9 cellular contexts compared by ENCODE assay signal in the genomic region with DNA sequence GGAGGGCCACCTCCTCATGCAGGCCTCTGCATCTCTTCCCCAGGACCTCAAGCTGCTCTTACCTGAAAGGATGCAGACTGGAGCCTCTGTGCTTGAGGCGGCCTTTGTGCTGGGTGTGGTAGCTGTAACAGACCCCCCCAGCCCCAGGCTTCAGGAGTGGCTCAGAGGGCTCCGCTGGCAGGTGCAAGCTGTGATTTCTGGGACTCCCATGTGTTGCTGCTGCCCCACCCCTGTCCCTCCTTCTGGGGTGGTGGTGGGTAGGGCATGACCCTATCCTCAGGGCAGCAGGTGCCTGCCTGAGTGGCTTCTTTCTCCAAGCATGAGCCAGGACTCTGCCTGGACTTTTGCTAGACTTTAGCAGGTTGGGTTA.
DNase-seq lines count a peak whose midpoint lies in the region; ATAC-seq, FAIRE-seq and TF ChIP-seq lines count a peak whose summit lies in the region.
"Had no signal": no experiment of that assay in that cellular context is flagged by ENCODE, and none has a peak within 500 bp of the region (broad histone marks: within the 10 kb centered on the region; RNA-seq: fewer than 3 reads in every experiment).

No MANE protein-coding gene starts in this region.

- H3K36me3 Mint-ChIP-seq in CD4-positive, alpha-beta T cell (ENCODE audit: low read depth), result peaks cover 16% of the 10 kb centered on the region

- no peak for TF ChIP-seq EP300 in K562 (IDR thresholded peaks at IDR 0.05; ENCODE audit: low read length)

- H3K4me2 ChIP-seq in IMR-90 (ENCODE audit: low read depth, low read length) (no peak overlapping the region), K562 (ENCODE audit: insufficient read depth, low read length) (no peak overlapping the region), osteoblast (ENCODE audit: insufficient read depth, low read length) (no peak overlapping the region)

- H4K91ac ChIP-seq in IMR-90 (ENCODE audit: insufficient read depth, low read depth, low read length), result no peak overlapping the region

- no peak overlapping the region for H3K23ac ChIP-seq in IMR-90 (ENCODE audit: low read depth, low read length)

- H3K79me2 ChIP-seq in K562 (ENCODE audit: control insufficient read depth, insufficient read depth, low read length), result no peaks in the 10 kb centered on the region
- H3K79me2 ChIP-seq in osteoblast (ENCODE audit: insufficient read depth, low read length), result no peaks in the 10 kb centered on the region

- H2AK5ac ChIP-seq in IMR-90 (ENCODE audit: low read depth, low read length), result no peak overlapping the region

- H4K8ac ChIP-seq in IMR-90 (ENCODE audit: low read depth in 2 of 2, low read length in 2 of 2), result no peak overlapping the region

- H3K27me3 Mint-ChIP-seq in CD4-positive, alpha-beta T cell, result no peaks in the 10 kb centered on the region
- H3K27me3 Mint-ChIP-seq: CD4-positive, alpha-beta memory T cell had no signal

- H3K56ac ChIP-seq in IMR-90 (ENCODE audit: extremely low read depth, insufficient read depth, low read length), result no peak overlapping the region

- no CpG with 5 or more reads among the region's 2 CpGs for WGBS in IMR-90 (ENCODE audit: extremely low coverage in 2 of 2, insufficient read length in 1 of 2), 2 experiments
- 45% methylated on average over 2 of the region's 2 CpGs for WGBS in K562 (ENCODE audit: insufficient coverage, low coverage, missing lambda C conversion rate)

- peak overlapping the region; percentile 77 for H2AFZ ChIP-seq in IMR-90 (replicated peaks; ENCODE audit: low read length, poor library complexity)
- H2AFZ ChIP-seq in K562 (ENCODE audit: low read depth, low read length), result no peak overlapping the region
- H2AFZ ChIP-seq in osteoblast (ENCODE audit: low read length), result no peak overlapping the region

- no peaks in the 10 kb centered on the region for H3K4me1 Mint-ChIP-seq in CD4-positive, alpha-beta T cell (ENCODE audit: low read depth)

- in situ Hi-C loops in IMR-90 (cut with MboI; ENCODE audit: low sequenced_read_pairs), result loop anchor here (25.0 kb wide), 1 partner anchor 1248 kb away; a partner anchor contains a TSS
- in situ Hi-C loops in K562 (cut with MboI), result no loop called here

- H3K4me3 ChIP-seq in IMR-90 (ENCODE audit: insufficient read depth, low read depth, low read length), result no peak overlapping the region
- H3K4me3 ChIP-seq in K562, result no peak overlapping the region
- no peak overlapping the region for H3K4me3 ChIP-seq in osteoblast (ENCODE audit: insufficient read depth, low read length)

- ATAC-seq in CD4-positive, alpha-beta T cell (ENCODE audit: poor library complexity), result no peak
- ATAC-seq in IMR-90 (ENCODE audit: low read depth) (peak; percentile 10), K562 (peak; percentile 47)

- POLR2A ChIA-PET in CD4-positive, alpha-beta T cell (lab: Charles Lee), result no interaction called here
- POLR2A ChIA-PET in IMR-90 (lab: Charles Lee; ENCODE audit: unreplicated experiment), result no interaction called here
- POLR2A ChIA-PET in K562 (lab: Yijun Ruan, JAX), result interaction anchor here (0.6 kb wide), 1 partner anchor 561 kb away, joined by 5 read pairs; no protein-coding TSS in a partner anchor

- H3K4me1 ChIP-seq in IMR-90 (ENCODE audit: control insufficient read depth, insufficient read depth, low read length) (no peaks in the 10 kb centered on the region), K562 (replicated peaks in 1 of 2; ENCODE audit: control insufficient read depth in 2 of 2, insufficient read depth in 2 of 2, low read length in 2 of 2) (peaks cover 0 to 11% of the 10 kb centered on the region in 2 experiments; a peak in 3 of 5 replicates), osteoblast (ENCODE audit: insufficient read depth, low read length) (peaks cover 3% of the 10 kb centered on the region)

- 0 out of 2 replicates have a peak overlapping the region, but pooled peaks have one; percentile 43 for H3K9ac ChIP-seq in IMR-90 (ENCODE audit: low read depth, low read length)
- H3K9ac ChIP-seq in K562 (ENCODE audit: insufficient read depth in 1 of 2, low read depth in 2 of 2, low read length in 2 of 2), result peak overlapping the region in 1 of 2 experiments; percentile 12; a peak in 1 of 4 replicates

- no peak overlapping the region for H3K4me3 Mint-ChIP-seq in CD4-positive, alpha-beta T cell

- TF ChIP-seq RAD21 in IMR-90 (IDR thresholded peaks at IDR 0.05; ENCODE audit: low read length), result no peak
- TF ChIP-seq RAD21 in K562 (CRISPR knock-in tag; conservative IDR thresholded peaks at IDR 0.05 in 1 of 2, IDR thresholded peaks at IDR 0.05 in 1 of 2), result no peak

- H3K9me1 ChIP-seq in IMR-90 (ENCODE audit: insufficient read depth, low read length) (peaks cover 3% of the 10 kb centered on the region; the same call in 1 of the 2 replicates), K562 (ENCODE audit: control insufficient read depth, insufficient read depth, low read length) (no peaks in the 10 kb centered on the region)

- H3K27ac Mint-ChIP-seq in CD4-positive, alpha-beta T cell, result peak overlapping the region; percentile 32

- H4K5ac ChIP-seq in IMR-90 (ENCODE audit: low read depth, low read length), result no peak overlapping the region

- no TSS peak for BruUV-seq in IMR-90 (replicated peaks; lab: Mats Ljungman, UMichigan)
- no TSS peak for BruUV-seq in K562 (replicated peaks; lab: Mats Ljungman, UMichigan)

- H2BK120ac ChIP-seq in IMR-90 (ENCODE audit: low read depth, low read length), result no peak overlapping the region

- TF ChIP-seq POLR2A in IMR-90 (IDR thresholded peaks at IDR 0.05; ENCODE audit: low read depth, low read length) (no peak), K562 (conservative IDR thresholded peaks at IDR 0.05) (no peak)

- intact Hi-C loops in CD4-positive, alpha-beta T cell (cut with DNase I, micrococcal nuclease), result no loop called here
- intact Hi-C loops in IMR-90 (cut with micrococcal nuclease) (loop anchor here (5.0 kb wide), 1 partner anchor 633 kb away; no protein-coding TSS in a partner anchor), K562 (cut with micrococcal nuclease) (loop anchor here (5.0 kb wide), 2 partner anchors 48 to 958 kb away; no protein-coding TSS in a partner anchor)

- H2BK15ac ChIP-seq in IMR-90 (ENCODE audit: low read depth, low read length), result no peak overlapping the region

- no peak for DNase-seq in CD4-positive, alpha-beta T cell
- no peak for DNase-seq in IMR-90
- DNase-seq in K562 (ENCODE audit: extremely low read depth in 1 of 4, low spot score in 3 of 4), result no peak
- DNase-seq in osteoblast (ENCODE audit: insufficient read length, low spot score, missing footprints), result peak; percentile 69
- DNase-seq in NCI-H1092 (lab: John Stamatoyannopoulos, UW), result no peak
- DNase-seq in pons (ENCODE audit: low spot score), result no peak
- no peak for DNase-seq in NOMO-1 (lab: John Stamatoyannopoulos, UW; ENCODE audit: unreplicated experiment in 2 of 2)
- DNase-seq in NCI-H69 (lab: John Stamatoyannopoulos, UW), result no peak

- peak overlapping the region; percentile 51 for H2AK9ac ChIP-seq in IMR-90 (replicated peaks; ENCODE audit: low read depth, low read length, poor library complexity)

- H3K4ac ChIP-seq in IMR-90 (ENCODE audit: low read depth, low read length), result no peak overlapping the region

- no peak overlapping the region for H3K18ac ChIP-seq in IMR-90 (ENCODE audit: low read depth, low read length)

- no peaks in the 10 kb centered on the region for H3K9me3 ChIP-seq in CD4-positive, alpha-beta T cell (ENCODE audit: control insufficient read depth, low read length)
- H3K9me3 ChIP-seq in IMR-90 (ENCODE audit: control insufficient read depth, insufficient read depth, low read length) (no peaks in the 10 kb centered on the region), K562 (replicated peaks; ENCODE audit: control insufficient read depth, insufficient read depth, low read depth, low read length) (no peaks in the 10 kb centered on the region), osteoblast (ENCODE audit: low read depth, low read length) (no peaks in the 10 kb centered on the region)

- TF ChIP-seq CTCF in CD4-positive, alpha-beta T cell (IDR thresholded peaks at IDR 0.05), result peak; percentile 37
- TF ChIP-seq CTCF in IMR-90 (conservative IDR thresholded peaks at IDR 0.05; ENCODE audit: low read depth, low read length) (no peak), K562 (IDR thresholded peaks at IDR 0.05 in 2 of 3, conservative IDR thresholded peaks at IDR 0.05 in 1 of 3; ENCODE audit: insufficient read depth in 2 of 3, low read depth in 1 of 3, low read length in 3 of 3) (peak in 1 of 3 experiments; percentile 27; a peak in 1 of 6 replicates), osteoblast (IDR thresholded peaks at IDR 0.05; ENCODE audit: extremely low read depth, low read depth, low read length) (no peak)

- H3K36me3 ChIP-seq in IMR-90 (ENCODE audit: control insufficient read depth, insufficient read depth, low read length) (peaks cover 14% of the 10 kb centered on the region; the same call in 1 of the 2 replicates), K562 (ENCODE audit: control insufficient read depth, insufficient read depth, low read length) (no peaks in the 10 kb centered on the region), osteoblast (ENCODE audit: insufficient read depth, low read length) (peaks cover 4% of the 10 kb centered on the region)

- CTCF ChIA-PET in CD4-positive, alpha-beta T cell (lab: Charles Lee), result interaction anchor here (1.1 to 1.7 kb wide), 3 partner anchors 11 to 957 kb away, joined by 3 to 15 read pairs (median 6); no protein-coding TSS in a partner anchor
- CTCF ChIA-PET in IMR-90 (lab: Yijun Ruan, JAX) (interaction anchor here (0.8 to 1.6 kb wide), 4 partner anchors 9 to 956 kb away, joined by 3 to 6 read pairs (median 5); no protein-coding TSS in a partner anchor), K562 (lab: Yijun Ruan, JAX; ENCODE audit: low intra/inter-chr PET ratio) (no interaction called here)

- H3K79me1 ChIP-seq in IMR-90 (ENCODE audit: low read depth in 1 of 2, low read length in 2 of 2), result no peaks in the 10 kb centered on the region

- FAIRE-seq in K562 (lab: Jason Lieb, UNC), result no peak

- H2BK5ac ChIP-seq in IMR-90 (ENCODE audit: low read depth, low read length, poor library complexity, severe bottlenecking), result no peak overlapping the region

- dilution Hi-C loops in IMR-90 (cut with HindIII; ENCODE audit: low sequenced_read_pairs, unreplicated experiment), result no loop called here

- H2BK20ac ChIP-seq in IMR-90 (ENCODE audit: low read depth, low read length), result no peak overlapping the region

- H3K9me3 Mint-ChIP-seq in CD4-positive, alpha-beta T cell, result no peaks in the 10 kb centered on the region

- H3K27ac ChIP-seq in CD4-positive, alpha-beta T cell (ENCODE audit: low read depth, low read length), result no peak overlapping the region
- H3K27ac ChIP-seq in IMR-90 (ENCODE audit: insufficient read depth, low read length), result no peak overlapping the region
- no peak overlapping the region for H3K27ac ChIP-seq in K562 (ENCODE audit: extremely low read depth, low read depth, low read length)
- no peak overlapping the region for H3K27ac ChIP-seq in osteoblast (ENCODE audit: low read depth, low read length)

- H4K20me1 ChIP-seq in IMR-90 (ENCODE audit: insufficient read depth, low read length), result no peaks in the 10 kb centered on the region
- H4K20me1 ChIP-seq in K562 (replicated peaks; ENCODE audit: control insufficient read depth, insufficient read depth, low read length), result peaks cover 17% of the 10 kb centered on the region
- peaks cover 2% of the 10 kb centered on the region for H4K20me1 ChIP-seq in osteoblast (ENCODE audit: insufficient read depth, low read length)

- H3K27me3 ChIP-seq in CD4-positive, alpha-beta T cell (ENCODE audit: control insufficient read depth, insufficient read depth, low read length), result no peaks in the 10 kb centered on the region
- H3K27me3 ChIP-seq in IMR-90 (ENCODE audit: control insufficient read depth, insufficient read depth, low read length) (no peaks in the 10 kb centered on the region), K562 (ENCODE audit: control insufficient read depth in 2 of 2, insufficient read depth in 2 of 2, low read length in 2 of 2) (peaks cover 41 to 45% of the 10 kb centered on the region in 2 experiments), osteoblast (ENCODE audit: insufficient read depth, low read length) (no peaks in the 10 kb centered on the region)

- H3K14ac ChIP-seq in IMR-90 (replicated peaks; ENCODE audit: low read depth, low read length), result 0 out of 2 replicates have a peak overlapping the region, but pooled peaks have one; percentile 46

Comparison
In these comparisons a context has a peak if more than half of its experiments do, and no peak if none do; other contexts are left out.
1. intact Hi-C loops: an anchor here in IMR-90 (5.0 kb wide) and K562 (5.0 kb wide); none called in CD4-positive, alpha-beta T cell.